In the genomic region with DNA sequence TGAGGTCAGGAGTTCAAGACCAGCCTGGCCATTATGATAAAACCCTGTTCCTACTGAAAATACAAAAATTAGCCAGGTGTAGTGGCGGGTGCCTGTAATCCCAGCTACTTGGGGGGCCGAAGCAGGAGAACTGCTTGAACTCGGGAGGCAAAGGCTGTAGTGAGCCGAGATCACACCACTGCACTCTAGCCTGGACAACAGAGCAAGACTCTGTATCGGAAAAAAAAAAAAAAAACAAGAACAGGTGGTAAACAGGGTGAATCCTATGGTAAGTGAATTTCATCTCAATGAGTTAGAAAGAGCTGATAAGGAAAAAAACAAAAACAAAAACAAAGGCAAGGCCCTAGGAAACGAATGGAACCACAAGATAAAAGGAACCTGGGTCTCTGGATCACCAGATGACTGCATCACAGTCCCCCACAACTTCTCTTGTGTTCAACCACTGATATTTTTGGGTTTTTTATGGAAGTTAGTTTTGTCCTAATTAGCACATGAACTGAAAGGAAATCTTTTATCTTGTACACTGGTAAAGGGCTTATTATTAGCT, we compare ENCODE assay signal across 14 cellular contexts.
"Had no signal": no experiment of that assay in that cellular context is flagged by ENCODE, and none has a peak within 500 bp of the region (broad histone marks: within the 10 kb centered on the region; RNA-seq: fewer than 3 reads in every experiment).

No MANE protein-coding gene starts in this region.

- H3K27ac ChIP-seq: brain microvascular endothelial cell, epithelial cell of prostate, lower lobe of right lung, neutrophil, tibial artery, uterus had no signal

- H3K27me3 ChIP-seq: brain microvascular endothelial cell, neutrophil, tibial artery, uterus had no signal

- H3K4me3 Mint-ChIP-seq: activated CD4-positive, alpha-beta T cell treated with anti-CD3 and anti-CD28 coated beads, Interleukin-2, amount 10 ng/mL, durations not matched to agents 24 days and 14 days had no signal

- H3K36me3 Mint-ChIP-seq: activated naive CD4-positive, alpha-beta T cell treated with anti-CD3 and anti-CD28 coated beads, Interleukin-2, amount 50 U/mL, for 72 hours had no signal

- DNase-seq: activated CD4-positive, alpha-beta T cell treated with anti-CD3 and anti-CD28 coated beads, Interleukin-2, amount 10 ng/mL, durations not matched to agents 24 days and 14 days; activated CD4-positive, CD25-positive, alpha-beta regulatory T cell; anterior cingulate cortex; brain microvascular endothelial cell; foreskin melanocyte; lower lobe of right lung; stimulated activated CD4-positive, alpha-beta T cell treated with anti-CD3 and anti-CD28 coated beads, Interleukin-2, amount 100 ng/mL, for 48 hours; stimulated activated naive B cell treated with anti-CD40 and anti-IgM and Interleukin-4, amounts not matched to agents 10 μg/mL and 1 μg/mL and 100 μg/mL, for 72 hours; tibial artery; uterus had no signal

- H3K9me3 ChIP-seq: lower lobe of right lung, neutrophil, tibial artery, uterus had no signal

- H3K4me1 ChIP-seq: uterus had no signal

- ATAC-seq: activated naive CD4-positive, alpha-beta T cell treated with anti-CD3 and anti-CD28 coated beads, Interleukin-2, amount 50 U/mL, for 72 hours; lower lobe of right lung; stimulated activated naive B cell treated with anti-CD40 and anti-IgM and Interleukin-4, amounts not matched to agents 10 μg/mL and 1 μg/mL and 100 μg/mL, for 72 hours had no signal

- H3K27ac Mint-ChIP-seq: activated CD4-positive, alpha-beta T cell treated with anti-CD3 and anti-CD28 coated beads, Interleukin-2, amount 10 ng/mL, durations not matched to agents 24 days and 14 days; activated naive CD4-positive, alpha-beta T cell treated with anti-CD3 and anti-CD28 coated beads, Interleukin-2, amount 50 U/mL, for 72 hours; activated T-helper 2 cell treated with anti-CD3 and anti-CD28 coated beads, Interferon-gamma antibody, Interleukin-2, Interleukin-4, amounts not matched to agents 10 μg/mL and 5 μg/mL and 100 μg/mL, durations not matched to agents 14 hours and 24 hours and 36 hours; stimulated activated naive B cell treated with anti-CD40 and anti-IgM and Interleukin-4, amounts not matched to agents 10 μg/mL and 1 μg/mL and 100 μg/mL, for 72 hours had no signal

- H3K9me3 Mint-ChIP-seq: activated CD4-positive, alpha-beta T cell treated with anti-CD3 and anti-CD28 coated beads, Interleukin-2, amount 10 ng/mL, durations not matched to agents 24 days and 14 days; activated naive CD4-positive, alpha-beta T cell treated with anti-CD3 and anti-CD28 coated beads, Interleukin-2, amount 50 U/mL, for 72 hours; activated T-helper 2 cell treated with anti-CD3 and anti-CD28 coated beads, Interferon-gamma antibody, Interleukin-2, Interleukin-4, amounts not matched to agents 10 μg/mL and 5 μg/mL and 100 μg/mL, durations not matched to agents 14 hours and 24 hours and 36 hours; stimulated activated naive B cell treated with anti-CD40 and anti-IgM and Interleukin-4, amounts not matched to agents 10 μg/mL and 1 μg/mL and 100 μg/mL, for 72 hours had no signal

- H3K36me3 ChIP-seq: brain microvascular endothelial cell, lower lobe of right lung, neutrophil, tibial artery, uterus had no signal

- H3K27me3 Mint-ChIP-seq: activated CD4-positive, alpha-beta T cell treated with anti-CD3 and anti-CD28 coated beads, Interleukin-2, amount 10 ng/mL, durations not matched to agents 24 days and 14 days; stimulated activated naive B cell treated with anti-CD40 and anti-IgM and Interleukin-4, amounts not matched to agents 10 μg/mL and 1 μg/mL and 100 μg/mL, for 72 hours had no signal

- H3K4me3 ChIP-seq: lower lobe of right lung, tibial artery, uterus had no signal
